ENCODE assay signal across 38 cellular contexts in the genomic region with DNA sequence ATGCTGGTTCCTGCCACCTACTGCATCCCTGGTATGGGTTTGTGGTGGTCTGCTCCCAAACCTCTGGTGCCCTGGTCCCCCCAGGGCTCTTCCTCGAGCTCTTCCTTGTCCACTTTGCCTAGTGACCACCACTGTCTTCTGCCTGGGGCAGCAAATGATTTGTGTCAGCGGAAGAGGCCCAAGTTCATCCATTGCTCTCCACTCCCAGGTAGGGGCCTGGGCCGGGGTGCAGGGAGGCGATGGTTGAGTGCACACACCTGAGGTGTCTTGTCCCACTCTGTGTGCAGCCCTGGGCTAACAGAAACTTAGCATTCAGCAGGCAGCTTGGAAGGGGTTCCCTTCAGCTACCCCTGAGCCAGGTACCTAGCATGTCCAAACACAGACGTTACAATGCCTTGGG.
"Had no signal": no experiment of that assay in that cellular context is flagged by ENCODE, and none has a peak within 500 bp of the region (broad histone marks: within the 10 kb centered on the region; RNA-seq: fewer than 3 reads in every experiment).

No MANE protein-coding gene starts in this region.

- H3K36me3 ChIP-seq: adrenal gland, ascending aorta, brain microvascular endothelial cell, breast epithelium, cardiac muscle cell had no signal

- H3K4me3 Mint-ChIP-seq: activated naive CD4-positive, alpha-beta T cell treated with anti-CD3 and anti-CD28 coated beads for 36 hours; activated naive CD4-positive, alpha-beta T cell treated with anti-CD3 and anti-CD28 coated beads, Interleukin-2, amount 10 ng/mL, durations not matched to agents 7 days and 5 days; activated naive CD4-positive, alpha-beta T cell treated with anti-CD3 and anti-CD28 coated beads, Interleukin-2, amount 50 U/mL, for 24 hours; activated naive CD8-positive, alpha-beta T cell; activated naive CD8-positive, alpha-beta T cell treated with anti-CD3 and anti-CD28 coated beads for 36 hours; activated naive CD8-positive, alpha-beta T cell treated with anti-CD3 and anti-CD28 coated beads, Interleukin-2, amount 10 ng/mL, durations not matched to agents 7 days and 5 days; activated naive CD8-positive, alpha-beta T cell treated with anti-CD3 and anti-CD28 coated beads, Interleukin-2, amount 50 U/mL, for 24 hours; activated T-cell treated with anti-CD3 and anti-CD28 coated beads, Interleukin-2, amount 50 U/mL, for 24 hours; activated T-cell treated with anti-CD3 and anti-CD28 coated beads, Interleukin-2, amount 50 U/mL, for 4 hours; activated T-cell treated with anti-CD3 and anti-CD28 coated beads, Interleukin-2, amount 50 U/mL, for 72 hours; activated T-helper 1 cell treated with anti-CD3 and anti-CD28 coated beads, Interleukin-12 subunit alpha, Interleukin-12 subunit beta, Interleukin-2, Interleukin-4 antibody, amounts not matched to agents 30 ng/mL and 10 ng/mL and 1 ng/mL, durations not matched to agents 14 hours and 24 hours and 36 hours; activated T-helper 17 cell treated with anti-CD3 and anti-CD28 coated beads, Interleukin-2, amount 50 U/mL, for 72 hours; brain; central memory CD8-positive, alpha-beta T cell had no signal

- H3K36me3 Mint-ChIP-seq: activated naive CD4-positive, alpha-beta T cell treated with anti-CD3 and anti-CD28 coated beads, Interleukin-2, amount 10 ng/mL, durations not matched to agents 7 days and 5 days; activated naive CD4-positive, alpha-beta T cell treated with anti-CD3 and anti-CD28 coated beads, Interleukin-2, amount 50 U/mL, for 24 hours; activated naive CD4-positive, alpha-beta T cell treated with anti-CD3 and anti-CD28 coated beads, Interleukin-2, amount 50 U/mL, for 72 hours; activated naive CD8-positive, alpha-beta T cell; activated naive CD8-positive, alpha-beta T cell treated with anti-CD3 and anti-CD28 coated beads for 36 hours; activated naive CD8-positive, alpha-beta T cell treated with anti-CD3 and anti-CD28 coated beads, Interleukin-2, amount 10 ng/mL, durations not matched to agents 7 days and 5 days; brain had no signal

- H3K9me3 Mint-ChIP-seq: activated naive CD4-positive, alpha-beta T cell treated with anti-CD3 and anti-CD28 coated beads for 36 hours; activated naive CD4-positive, alpha-beta T cell treated with anti-CD3 and anti-CD28 coated beads, Interleukin-2, amount 10 ng/mL, durations not matched to agents 7 days and 5 days; activated naive CD4-positive, alpha-beta T cell treated with anti-CD3 and anti-CD28 coated beads, Interleukin-2, amount 50 U/mL, for 24 hours; activated naive CD4-positive, alpha-beta T cell treated with anti-CD3 and anti-CD28 coated beads, Interleukin-2, amount 50 U/mL, for 72 hours; activated naive CD8-positive, alpha-beta T cell treated with anti-CD3 and anti-CD28 coated beads for 36 hours; activated naive CD8-positive, alpha-beta T cell treated with anti-CD3 and anti-CD28 coated beads, Interleukin-2, amount 10 ng/mL, durations not matched to agents 7 days and 5 days; activated naive CD8-positive, alpha-beta T cell treated with anti-CD3 and anti-CD28 coated beads, Interleukin-2, amount 50 U/mL, for 24 hours; activated T-cell treated with anti-CD3 and anti-CD28 coated beads, Interleukin-2, amount 50 U/mL, for 24 hours; activated T-cell treated with anti-CD3 and anti-CD28 coated beads, Interleukin-2, amount 50 U/mL, for 4 hours; activated T-cell treated with anti-CD3 and anti-CD28 coated beads, Interleukin-2, amount 50 U/mL, for 72 hours; activated T-helper 1 cell treated with anti-CD3 and anti-CD28 coated beads, Interleukin-12 subunit alpha, Interleukin-12 subunit beta, Interleukin-2, Interleukin-4 antibody, amounts not matched to agents 30 ng/mL and 10 ng/mL and 1 ng/mL, durations not matched to agents 14 hours and 24 hours and 36 hours; activated T-helper 17 cell treated with anti-CD3 and anti-CD28 coated beads, Interleukin-2, amount 50 U/mL, for 72 hours; activated T-helper 2 cell treated with anti-CD3 and anti-CD28 coated beads, Interferon-gamma antibody, Interleukin-2, Interleukin-4, amounts not matched to agents 10 μg/mL and 5 μg/mL and 100 μg/mL, durations not matched to agents 14 hours and 24 hours and 36 hours; brain; central memory CD8-positive, alpha-beta T cell had no signal

- H3K4me1 Mint-ChIP-seq: activated naive CD4-positive, alpha-beta T cell treated with anti-CD3 and anti-CD28 coated beads, Interleukin-2, amount 10 ng/mL, durations not matched to agents 7 days and 5 days; activated naive CD4-positive, alpha-beta T cell treated with anti-CD3 and anti-CD28 coated beads, Interleukin-2, amount 50 U/mL, for 24 hours; activated naive CD8-positive, alpha-beta T cell treated with anti-CD3 and anti-CD28 coated beads for 36 hours; activated naive CD8-positive, alpha-beta T cell treated with anti-CD3 and anti-CD28 coated beads, Interleukin-2, amount 10 ng/mL, durations not matched to agents 7 days and 5 days; activated naive CD8-positive, alpha-beta T cell treated with anti-CD3 and anti-CD28 coated beads, Interleukin-2, amount 50 U/mL, for 24 hours; activated T-helper 17 cell treated with anti-CD3 and anti-CD28 coated beads, Interleukin-2, amount 50 U/mL, for 72 hours; brain; central memory CD8-positive, alpha-beta T cell had no signal

- DNase-seq: activated effector memory CD4-positive, alpha-beta T cell treated with anti-CD3 and anti-CD28 coated beads, Interleukin-2, amount 50 U/mL, for 16 hours; activated effector memory CD4-positive, alpha-beta T cell treated with Interleukin-2 at 50 U/mL for 16 hours; activated naive CD4-positive, alpha-beta T cell; activated naive CD4-positive, alpha-beta T cell treated with anti-CD3 and anti-CD28 coated beads for 36 hours; activated naive CD4-positive, alpha-beta T cell treated with anti-CD3 and anti-CD28 coated beads, Interleukin-2, amount 10 ng/mL, durations not matched to agents 7 days and 5 days; activated naive CD4-positive, alpha-beta T cell treated with anti-CD3 and anti-CD28 coated beads, Interleukin-2, amount 50 U/mL, for 16 hours; activated naive CD4-positive, alpha-beta T cell treated with Interleukin-2 at 50 U/mL for 16 hours; activated naive CD8-positive, alpha-beta T cell treated with anti-CD3 and anti-CD28 coated beads for 36 hours; activated naive CD8-positive, alpha-beta T cell treated with anti-CD3 and anti-CD28 coated beads, Interleukin-2, amount 10 ng/mL, durations not matched to agents 7 days and 5 days; activated naive CD8-positive, alpha-beta T cell treated with anti-CD3 and anti-CD28 coated beads, Interleukin-2, amount 50 U/mL, for 24 hours; activated T-cell treated with anti-CD3 and anti-CD28 coated beads for 4 hours; activated T-cell treated with anti-CD3 and anti-CD28 coated beads, Interleukin-2, amount 50 U/mL, for 1 hour; activated T-cell treated with anti-CD3 and anti-CD28 coated beads, Interleukin-2, amount 50 U/mL, for 24 hours; activated T-cell treated with anti-CD3 and anti-CD28 coated beads, Interleukin-2, amount 50 U/mL, for 4 hours; activated T-cell treated with anti-CD3 and anti-CD28 coated beads, Interleukin-2, amount 50 U/mL, for 48 hours; activated T-cell treated with anti-CD3 and anti-CD28 coated beads, Interleukin-2, amount 50 U/mL, for 72 hours; adrenal gland; amniotic stem cell; amygdala; anterior cingulate cortex; aorta; body of pancreas; brain microvascular endothelial cell; caudate nucleus; central memory CD4-positive, alpha-beta T cell; cerebellar nuclear complex had no signal

- H3K27ac ChIP-seq: adrenal gland, ascending aorta, body of pancreas, brain microvascular endothelial cell, breast epithelium, cardiac muscle cell had no signal

- FAIRE-seq: bronchial epithelial cell had no signal

- H3K4me3 ChIP-seq: adrenal gland, ascending aorta, body of pancreas, breast epithelium, cardiac muscle cell had no signal

- H3K9me3 ChIP-seq: adrenal gland, ascending aorta, body of pancreas had no signal

- H3K4me1 ChIP-seq: adrenal gland, ascending aorta, body of pancreas, breast epithelium had no signal

- H3K27me3 ChIP-seq: ascending aorta, brain microvascular endothelial cell, cardiac muscle cell had no signal

- H3K27ac Mint-ChIP-seq: activated naive CD4-positive, alpha-beta T cell treated with anti-CD3 and anti-CD28 coated beads for 36 hours; activated naive CD4-positive, alpha-beta T cell treated with anti-CD3 and anti-CD28 coated beads, Interleukin-2, amount 10 ng/mL, durations not matched to agents 7 days and 5 days; activated naive CD4-positive, alpha-beta T cell treated with anti-CD3 and anti-CD28 coated beads, Interleukin-2, amount 50 U/mL, for 24 hours; activated naive CD4-positive, alpha-beta T cell treated with anti-CD3 and anti-CD28 coated beads, Interleukin-2, amount 50 U/mL, for 72 hours; activated naive CD8-positive, alpha-beta T cell; activated naive CD8-positive, alpha-beta T cell treated with anti-CD3 and anti-CD28 coated beads for 36 hours; activated naive CD8-positive, alpha-beta T cell treated with anti-CD3 and anti-CD28 coated beads, Interleukin-2, amount 10 ng/mL, durations not matched to agents 7 days and 5 days; activated naive CD8-positive, alpha-beta T cell treated with anti-CD3 and anti-CD28 coated beads, Interleukin-2, amount 50 U/mL, for 24 hours; activated T-cell treated with anti-CD3 and anti-CD28 coated beads, Interleukin-2, amount 50 U/mL, for 24 hours; activated T-cell treated with anti-CD3 and anti-CD28 coated beads, Interleukin-2, amount 50 U/mL, for 72 hours; activated T-helper 1 cell treated with anti-CD3 and anti-CD28 coated beads, Interleukin-12 subunit alpha, Interleukin-12 subunit beta, Interleukin-2, Interleukin-4 antibody, amounts not matched to agents 30 ng/mL and 10 ng/mL and 1 ng/mL, durations not matched to agents 14 hours and 24 hours and 36 hours; activated T-helper 17 cell treated with anti-CD3 and anti-CD28 coated beads, Interleukin-2, amount 50 U/mL, for 72 hours; activated T-helper 2 cell treated with anti-CD3 and anti-CD28 coated beads, Interferon-gamma antibody, Interleukin-2, Interleukin-4, amounts not matched to agents 10 μg/mL and 5 μg/mL and 100 μg/mL, durations not matched to agents 14 hours and 24 hours and 36 hours; brain had no signal

- H3K27me3 Mint-ChIP-seq: activated naive CD4-positive, alpha-beta T cell treated with anti-CD3 and anti-CD28 coated beads, Interleukin-2, amount 10 ng/mL, durations not matched to agents 7 days and 5 days; activated naive CD8-positive, alpha-beta T cell; activated naive CD8-positive, alpha-beta T cell treated with anti-CD3 and anti-CD28 coated beads for 36 hours; activated naive CD8-positive, alpha-beta T cell treated with anti-CD3 and anti-CD28 coated beads, Interleukin-2, amount 10 ng/mL, durations not matched to agents 7 days and 5 days; activated naive CD8-positive, alpha-beta T cell treated with anti-CD3 and anti-CD28 coated beads, Interleukin-2, amount 50 U/mL, for 24 hours; activated T-helper 17 cell treated with anti-CD3 and anti-CD28 coated beads, Interleukin-2, amount 50 U/mL, for 72 hours; central memory CD8-positive, alpha-beta T cell had no signal

- ATAC-seq: activated naive CD4-positive, alpha-beta T cell treated with anti-CD3 and anti-CD28 coated beads, Interleukin-2, amount 50 U/mL, for 72 hours; activated naive CD8-positive, alpha-beta T cell treated with anti-CD3 and anti-CD28 coated beads, Interleukin-2, amount 50 U/mL, for 24 hours; activated T-cell treated with anti-CD3 and anti-CD28 coated beads, Interleukin-2, amount 50 U/mL, for 4 hours; activated T-cell treated with anti-CD3 and anti-CD28 coated beads, Interleukin-2, amount 50 U/mL, for 72 hours; activated T-helper 17 cell treated with anti-CD3 and anti-CD28 coated beads, Interleukin-2, amount 50 U/mL, for 72 hours; body of pancreas had no signal
